ENCODE assay signal across 6 cellular contexts in genomic region chr5:175124821-175125220, GRCh38.
"Had no signal": no experiment of that assay in that cellular context is flagged by ENCODE, and none has a peak within 500 bp of the region (broad histone marks: within the 10 kb centered on the region; RNA-seq: fewer than 3 reads in every experiment).

No MANE protein-coding gene starts in this region.

- FAIRE-seq: HepG2, HTR-8/SVneo had no signal

- ATAC-seq: HepG2 had no signal

- H3K27ac ChIP-seq: HL-60 had no signal

- DNase-seq: IMR-90, KBM-7, KG1 had no signal
